Comparison of ENCODE assay signal across 1 cellular context in the genomic region with DNA sequence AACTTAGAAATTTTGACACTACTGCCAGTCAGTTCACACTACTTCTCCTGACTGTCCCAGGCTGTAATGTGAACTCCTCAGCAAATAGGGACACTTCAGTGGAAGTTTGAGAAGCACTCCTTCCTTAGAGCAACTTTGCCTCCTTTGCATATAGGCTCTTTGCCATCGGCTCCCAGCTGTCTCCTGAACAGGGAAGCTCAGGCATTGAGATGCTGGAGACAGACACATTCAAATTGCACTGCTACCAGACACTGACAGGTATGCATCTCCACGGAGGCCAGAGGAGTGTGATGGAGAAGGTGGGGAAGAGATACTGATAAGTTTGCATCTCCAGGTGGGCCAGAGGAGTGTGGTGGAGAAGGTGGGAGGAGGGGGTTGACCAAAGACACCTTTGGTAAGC.
TF ChIP-seq lines count a peak whose summit lies in the region.

No MANE protein-coding gene starts in this region.

TF ChIP-seq in liver, 16 proteins besides CTCF, POLR2A, EP300 and RAD21 (continued from another document):
- TF ChIP-seq, protein P1, sequence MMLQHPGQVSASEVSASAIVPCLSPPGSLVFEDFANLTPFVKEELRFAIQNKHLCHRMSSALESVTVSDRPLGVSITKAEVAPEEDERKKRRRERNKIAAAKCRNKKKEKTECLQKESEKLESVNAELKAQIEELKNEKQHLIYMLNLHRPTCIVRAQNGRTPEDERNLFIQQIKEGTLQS (IDR thresholded peaks at IDR 0.05) = no peak
- no peak for TF ChIP-seq EGR1 (IDR thresholded peaks at IDR 0.05; ENCODE audit: low read depth in 2 of 2)
- no peak for TF ChIP-seq TAF1 (conservative IDR thresholded peaks at IDR 0.05)
